Comparison of ENCODE assay signal across 17 cellular contexts in genomic region chr1:201640624-201641023, GRCh38.
A peak's percentile ranks its signal among the peaks of the same experiment; 100 is the strongest.
DNase-seq lines count a peak whose midpoint lies in the region; ATAC-seq lines count a peak whose summit lies in the region.
"Had no signal": no experiment of that assay in that cellular context is flagged by ENCODE, and none has a peak within 500 bp of the region (broad histone marks: within the 10 kb centered on the region; RNA-seq: fewer than 3 reads in every experiment).

No MANE protein-coding gene starts in this region.

- H3K9me3 ChIP-seq in aorta (ENCODE audit: control insufficient read depth, low read length): no peaks in the 10 kb centered on the region
- H3K9me3 ChIP-seq: ascending aorta had no signal

- no peaks in the 10 kb centered on the region for H3K36me3 ChIP-seq in aorta (ENCODE audit: control insufficient read depth in 1 of 2, insufficient read depth in 2 of 2, low read length in 1 of 2)

- H3K27ac ChIP-seq in aorta (ENCODE audit: low read depth in 1 of 2, low read length in 2 of 2): no peak overlapping the region
- H3K27ac ChIP-seq: parathyroid adenoma had no signal

- H3K4me1 ChIP-seq in aorta (ENCODE audit: control insufficient read depth in 1 of 2, insufficient read depth in 2 of 2, low read length in 2 of 2): no peaks in the 10 kb centered on the region
- H3K4me1 ChIP-seq: ascending aorta, parathyroid adenoma had no signal

- DNase-seq in NCI-H82 (lab: John Stamatoyannopoulos, UW) (peak; percentile 51), NCI-H82 treated with DMSO at 0.1 percent for 48 hours (lab: John Stamatoyannopoulos, UW; ENCODE audit: unreplicated experiment) (no peak), fibroblast of peridontal ligament (ENCODE audit: extremely low read depth) (peak; percentile 80), medulla oblongata (ENCODE audit: extremely low spot score) (peak; percentile 50), aorta (no peak), SHP77 (lab: John Stamatoyannopoulos, UW) (no peak), HK-2 (ENCODE audit: unreplicated experiment) (no peak)
- DNase-seq: 8988T; COR-L47; immature natural killer cell; NCI-H187 treated with DMSO at 0.1 percent for 48 hours; NCI-H69; stimulated activated CD4-positive, alpha-beta T cell treated with anti-CD3 and anti-CD28 coated beads, Interleukin-12 subunit alpha, Interleukin-12 subunit beta, amount 100 ng/mL, for 4 hours; T-cell had no signal

- no peak overlapping the region for H3K4me3 ChIP-seq in aorta (ENCODE audit: low read length in 2 of 2)
- H3K4me3 ChIP-seq: ascending aorta had no signal

- intact Hi-C loops in aorta (cut with DNase I): no loop called here

- no peaks in the 10 kb centered on the region for H3K27me3 ChIP-seq in aorta (ENCODE audit: control insufficient read depth in 1 of 2, insufficient read depth in 2 of 2, low read length in 1 of 2)
- H3K27me3 ChIP-seq: ascending aorta had no signal

- WGBS in aorta, 2 donors: 85 to 86% methylated on average over 6 of the region's 6 CpGs

- ATAC-seq in aorta (ENCODE audit: low FRiP score): peak; percentile 66
- ATAC-seq in HG03280 (IDR thresholded peaks at IDR 0.05; ENCODE audit: unreplicated experiment): no peak
- ATAC-seq: T-cell had no signal

Comparison
In these comparisons a context has a peak if more than half of its experiments do, and no peak if none do; other contexts are left out.
1. DNase-seq: peak in NCI-H82 (single experiment), fibroblast of peridontal ligament (single experiment) and medulla oblongata (single experiment); none in NCI-H82 treated with DMSO at 0.1 percent for 48 hours (single experiment), aorta (0 of 2), SHP77 (0 of 2) and HK-2 (single experiment).